Comparison of ENCODE assay signal across 32 cellular contexts in genomic region chr6:117079946-117080345, GRCh38.
"Had no signal": no experiment of that assay in that cellular context is flagged by ENCODE, and none has a peak within 500 bp of the region (broad histone marks: within the 10 kb centered on the region; RNA-seq: fewer than 3 reads in every experiment).

No MANE protein-coding gene starts in this region.

- H3K27me3 Mint-ChIP-seq: activated B cell treated with CpG ODN at 0.5 μM for 24 hours; activated CD8-positive, alpha-beta T cell treated with anti-CD3 and anti-CD28 coated beads for 36 hours; activated naive CD8-positive, alpha-beta T cell; activated T-helper 17 cell treated with anti-CD3 and anti-CD28 coated beads, Interleukin-2, amount 50 U/mL, for 72 hours; central memory CD8-positive, alpha-beta T cell; dendritic cell treated with granulocyte-macrophage colony-stimulating factor and Interleukin-4, amounts not matched to agents 40 ng/mL and 50 ng/mL, for 4 days; effector memory CD8-positive, alpha-beta T cell; T-helper 17 cell had no signal

- H3K27me3 ChIP-seq: brain microvascular endothelial cell, esophagus muscularis mucosa, foreskin keratinocyte, gastrocnemius medialis, heart left ventricle had no signal

- H3K27ac ChIP-seq: brain microvascular endothelial cell, coronary artery, esophagus muscularis mucosa, foreskin keratinocyte, gastrocnemius medialis, heart left ventricle, WERI-Rb-1 had no signal

- H3K27ac Mint-ChIP-seq: activated B cell treated with CpG ODN at 0.5 μM for 24 hours; activated CD8-positive, alpha-beta T cell treated with anti-CD3 and anti-CD28 coated beads for 36 hours; activated naive CD8-positive, alpha-beta T cell; activated T-helper 17 cell treated with anti-CD3 and anti-CD28 coated beads, Interleukin-2, amount 50 U/mL, for 72 hours; dendritic cell treated with granulocyte-macrophage colony-stimulating factor and Interleukin-4, amounts not matched to agents 40 ng/mL and 50 ng/mL, for 4 days; effector memory CD8-positive, alpha-beta T cell; T-helper 17 cell; T-helper 2 cell treated with Interferon-gamma antibody and Interleukin-4, amounts not matched to agents 5 μg/mL and 100 μg/mL, for 36 hours had no signal

- H3K4me3 Mint-ChIP-seq: activated B cell treated with CpG ODN at 0.5 μM for 24 hours; activated CD8-positive, alpha-beta T cell treated with anti-CD3 and anti-CD28 coated beads for 36 hours; activated naive CD8-positive, alpha-beta T cell; activated T-cell treated with anti-CD3 and anti-CD28 coated beads, Interleukin-2, amount 50 U/mL, for 4 hours; activated T-helper 17 cell treated with anti-CD3 and anti-CD28 coated beads, Interleukin-2, amount 50 U/mL, for 72 hours; central memory CD8-positive, alpha-beta T cell; dendritic cell treated with granulocyte-macrophage colony-stimulating factor and Interleukin-4, amounts not matched to agents 40 ng/mL and 50 ng/mL, for 4 days; effector memory CD8-positive, alpha-beta T cell; T-helper 17 cell; T-helper 2 cell treated with Interferon-gamma antibody and Interleukin-4, amounts not matched to agents 5 μg/mL and 100 μg/mL, for 36 hours had no signal

- H3K36me3 ChIP-seq: brain microvascular endothelial cell, esophagus muscularis mucosa, gastrocnemius medialis, heart left ventricle, WERI-Rb-1 had no signal

- H3K9me3 ChIP-seq: esophagus muscularis mucosa, gastrocnemius medialis, heart left ventricle had no signal

- H3K36me3 Mint-ChIP-seq: activated naive CD8-positive, alpha-beta T cell had no signal

- H3K4me1 Mint-ChIP-seq: activated B cell treated with CpG ODN at 0.5 μM for 24 hours; activated T-helper 17 cell treated with anti-CD3 and anti-CD28 coated beads, Interleukin-2, amount 50 U/mL, for 72 hours; central memory CD8-positive, alpha-beta T cell; T-helper 17 cell had no signal

- H3K9me3 Mint-ChIP-seq: activated CD8-positive, alpha-beta T cell treated with anti-CD3 and anti-CD28 coated beads for 36 hours; T-helper 2 cell treated with Interferon-gamma antibody and Interleukin-4, amounts not matched to agents 5 μg/mL and 100 μg/mL, for 36 hours had no signal

- H3K4me3 ChIP-seq: coronary artery, esophagus muscularis mucosa, gastrocnemius medialis, heart left ventricle had no signal

- DNase-seq: activated B cell treated with CpG ODN at 0.5 μM for 24 hours; activated CD4-positive, alpha-beta T cell treated with anti-CD3 and anti-CD28 coated beads for 48 hours; activated CD4-positive, alpha-beta T cell treated with anti-CD3 and anti-CD28 coated beads, Interleukin-2, amount 50 U/mL, for 1 hour; activated CD4-positive, alpha-beta T cell treated with anti-CD3 and anti-CD28 coated beads, Interleukin-2, amount 50 U/mL, for 48 hours; activated CD8-positive, alpha-beta memory T cell treated with anti-CD3 and anti-CD28 coated beads for 24 hours; activated CD8-positive, alpha-beta T cell treated with anti-CD3 and anti-CD28 coated beads for 36 hours; activated effector memory CD4-positive, alpha-beta T cell treated with Interleukin-2 at 50 U/mL for 16 hours; activated gamma-delta T cell treated with Interleukin-2 at 50 U/mL for 16 hours; activated naive CD4-positive, alpha-beta T cell treated with anti-CD3 and anti-CD28 coated beads, Interleukin-2, amount 50 U/mL, for 16 hours; activated naive CD4-positive, alpha-beta T cell treated with Interleukin-2 at 50 U/mL for 16 hours; activated T-cell treated with anti-CD3 and anti-CD28 coated beads, Interleukin-2, amount 50 U/mL, for 4 hours; amniotic stem cell; anterior cingulate cortex; brain microvascular endothelial cell; effector CD4-positive, alpha-beta T cell; effector memory CD8-positive, alpha-beta T cell; erythroblast; foreskin keratinocyte; gastrocnemius medialis; glutamatergic neuron; heart left ventricle; T-helper 17 cell; T1000; WERI-Rb-1 had no signal

- ATAC-seq: activated CD4-positive, CD25-positive, alpha-beta regulatory T cell treated with anti-CD3 and anti-CD28 coated beads, Interleukin-2, amount 50 U/mL, for 24 hours; activated CD8-positive, alpha-beta T cell treated with anti-CD3 and anti-CD28 coated beads for 36 hours; activated T-cell treated with anti-CD3 and anti-CD28 coated beads, Interleukin-2, amount 50 U/mL, for 4 hours; activated T-helper 17 cell treated with anti-CD3 and anti-CD28 coated beads, Interleukin-2, amount 50 U/mL, for 72 hours; effector memory CD8-positive, alpha-beta T cell; foreskin keratinocyte; gastrocnemius medialis; heart left ventricle; T-helper 17 cell had no signal

- H3K4me1 ChIP-seq: esophagus muscularis mucosa, foreskin keratinocyte, gastrocnemius medialis had no signal
